Comparison of ENCODE assay signal across 13 cellular contexts in genomic region chr12:9319044-9319841, GRCh38.
DNase-seq lines count a peak whose midpoint lies in the region; TF ChIP-seq lines count a peak whose summit lies in the region.
"Had no signal": no experiment of that assay in that cellular context is flagged by ENCODE, and none has a peak within 500 bp of the region (broad histone marks: within the 10 kb centered on the region; RNA-seq: fewer than 3 reads in every experiment).

No MANE protein-coding gene starts in this region.

- no peak overlapping the region for H3K9ac ChIP-seq in Loucy (ENCODE audit: low read depth, low read length, poor library complexity, severe bottlenecking)

- no peak overlapping the region for H2AFZ ChIP-seq in Loucy (ENCODE audit: low read length)

- TF ChIP-seq CTCF in 22Rv1 (IDR thresholded peaks at IDR 0.05), result peak; percentile 24
- peak; percentile 33 for TF ChIP-seq CTCF in GM12864 (IDR thresholded peaks at IDR 0.05; ENCODE audit: low read depth, low read length, missing control alignments)
- peak; percentile 40 for TF ChIP-seq CTCF in Loucy (conservative IDR thresholded peaks at IDR 0.05; ENCODE audit: low read length)
- peak; percentile 47 for TF ChIP-seq CTCF in fibroblast of villous mesenchyme (IDR thresholded peaks at IDR 0.05; ENCODE audit: insufficient read depth, low read depth, low read length)

- no peak for DNase-seq in GM12864 (ENCODE audit: low read depth)
- no peak for DNase-seq in fibroblast of villous mesenchyme (ENCODE audit: low read depth)
- no peak for DNase-seq in activated CD4-positive, alpha-beta memory T cell treated with anti-CD3 and anti-CD28 coated beads for 36 hours
- no peak for DNase-seq in SHP77 (lab: John Stamatoyannopoulos, UW)
- DNase-seq in activated effector memory CD4-positive, alpha-beta T cell treated with Interleukin-2 at 50 U/mL for 16 hours, result no peak
- no peak for DNase-seq in dedifferentiated amniotic fluid mesenchymal stem cell (ENCODE audit: extremely low spot score)
- DNase-seq: activated CD8-positive, alpha-beta memory T cell treated with anti-CD3 and anti-CD28 coated beads, Interleukin-2, amount 50 U/mL, for 48 hours; CD4-positive, alpha-beta memory T cell; left ventricle myocardium inferior; NCI-H1694 treated with DMSO at 0.1 percent for 48 hours; T-helper 2 cell had no signal

- H3K27me3 ChIP-seq in Loucy (ENCODE audit: insufficient read depth, low read length, poor library complexity, severe bottlenecking), result no peaks in the 10 kb centered on the region

- H3K27ac Mint-ChIP-seq in activated CD4-positive, alpha-beta memory T cell treated with anti-CD3 and anti-CD28 coated beads for 36 hours, result no peak overlapping the region

- no peaks in the 10 kb centered on the region for H3F3A ChIP-seq in Loucy (ENCODE audit: low read depth)

- H4K20me1 ChIP-seq in Loucy (ENCODE audit: insufficient read depth, low read length, poor library complexity, severe bottlenecking), result no peaks in the 10 kb centered on the region

- no peak overlapping the region for H3K4me2 ChIP-seq in Loucy (ENCODE audit: low read depth, low read length, poor library complexity, severe bottlenecking)

- peak overlapping the region; percentile 35 for H3K27ac ChIP-seq in 22Rv1
- H3K27ac ChIP-seq: left ventricle myocardium inferior had no signal

- H3K4me3 ChIP-seq in GM12864 (ENCODE audit: low read depth, low read length) (no peak overlapping the region), Loucy (ENCODE audit: low read length, poor library complexity, severe bottlenecking) (no peak overlapping the region), fibroblast of villous mesenchyme (ENCODE audit: low read depth, low read length) (no peak overlapping the region)
- H3K4me3 ChIP-seq: left ventricle myocardium inferior had no signal

- no peaks in the 10 kb centered on the region for H3K9me3 Mint-ChIP-seq in activated CD4-positive, alpha-beta memory T cell treated with anti-CD3 and anti-CD28 coated beads for 36 hours
- H3K9me3 Mint-ChIP-seq: CD4-positive, alpha-beta memory T cell had no signal

- H3K4me3 Mint-ChIP-seq in activated CD4-positive, alpha-beta memory T cell treated with anti-CD3 and anti-CD28 coated beads for 36 hours, result no peak overlapping the region
- H3K4me3 Mint-ChIP-seq: CD4-positive, alpha-beta memory T cell had no signal

- H3K9me2 ChIP-seq in Loucy (replicated peaks; ENCODE audit: low read depth, low read length), result no peaks in the 10 kb centered on the region

- no peaks in the 10 kb centered on the region for H3K79me2 ChIP-seq in Loucy (ENCODE audit: insufficient read depth, low read length)

- no peaks in the 10 kb centered on the region for H3K36me3 Mint-ChIP-seq in activated CD4-positive, alpha-beta memory T cell treated with anti-CD3 and anti-CD28 coated beads for 36 hours
- H3K36me3 Mint-ChIP-seq: CD4-positive, alpha-beta memory T cell had no signal

- intact Hi-C loops in activated CD4-positive, alpha-beta memory T cell treated with anti-CD3 and anti-CD28 coated beads for 36 hours (cut with micrococcal nuclease), result no loop called here

- no peaks in the 10 kb centered on the region for H3K4me1 Mint-ChIP-seq in activated CD4-positive, alpha-beta memory T cell treated with anti-CD3 and anti-CD28 coated beads for 36 hours (ENCODE audit: low read depth)

- CTCF ChIA-PET in activated CD4-positive, alpha-beta memory T cell treated with anti-CD3 and anti-CD28 coated beads for 36 hours (lab: Charles Lee), result no interaction called here

- no peaks in the 10 kb centered on the region for H3K36me3 ChIP-seq in Loucy (ENCODE audit: insufficient read depth, low read length)
- H3K36me3 ChIP-seq: left ventricle myocardium inferior had no signal

- no peaks in the 10 kb centered on the region for H3K9me3 ChIP-seq in Loucy (ENCODE audit: insufficient read depth, low read depth, low read length)
- H3K9me3 ChIP-seq: left ventricle myocardium inferior had no signal

- POLR2A ChIA-PET in activated CD4-positive, alpha-beta memory T cell treated with anti-CD3 and anti-CD28 coated beads for 36 hours (lab: Charles Lee), result no interaction called here

- H3K4me1 ChIP-seq in Loucy (ENCODE audit: insufficient read depth, low read length, poor library complexity, severe bottlenecking), result no peaks in the 10 kb centered on the region
- H3K4me1 ChIP-seq: left ventricle myocardium inferior had no signal

- no peaks in the 10 kb centered on the region for H3K27me3 Mint-ChIP-seq in activated CD4-positive, alpha-beta memory T cell treated with anti-CD3 and anti-CD28 coated beads for 36 hours
- H3K27me3 Mint-ChIP-seq: CD4-positive, alpha-beta memory T cell had no signal
